Comparison of ENCODE assay signal across 8 cellular contexts in the genomic region with DNA sequence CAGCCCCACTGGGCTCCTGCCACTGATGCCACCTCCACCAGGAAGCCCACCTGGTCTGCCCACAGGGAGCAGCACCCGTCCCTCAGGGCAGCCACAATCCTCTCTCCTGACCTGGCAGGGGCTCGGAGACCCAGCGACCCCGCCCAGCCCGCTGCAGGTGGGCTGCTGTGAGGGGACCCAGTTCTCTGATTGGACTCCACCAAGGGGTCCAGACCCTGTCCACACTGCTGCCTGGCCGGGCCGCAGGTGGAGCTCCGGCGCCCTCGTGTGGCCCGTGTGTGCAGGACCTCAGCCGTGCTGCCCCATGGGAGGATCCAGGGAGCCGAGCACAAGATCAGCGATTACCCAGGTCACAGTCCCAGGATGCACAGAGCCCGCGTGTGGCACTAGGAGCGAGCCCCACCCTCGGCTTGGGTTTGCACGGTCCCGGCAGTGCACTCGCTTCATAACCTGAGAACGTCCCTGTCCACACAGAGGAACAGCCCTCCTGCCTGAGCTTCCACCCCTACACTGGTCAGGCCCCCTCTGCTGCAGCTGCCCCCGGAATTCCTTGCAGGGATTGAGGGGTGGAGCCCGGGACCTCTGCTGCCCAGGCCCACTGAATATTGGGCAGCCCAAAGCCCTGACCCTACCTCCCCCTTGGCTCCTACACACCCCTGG. TPM values are rescaled to one million over a fixed set of nuclear protein-coding genes. Genes with fewer than 3 reads are reported as not detected.
DNase-seq lines count a peak whose midpoint lies in the region; ATAC-seq and TF ChIP-seq lines count a peak whose summit lies in the region.

No MANE protein-coding gene starts in this region.

- H3K27ac ChIP-seq in left ventricle myocardium inferior (replicated peaks): no peak overlapping the region

- H3K4me3 ChIP-seq in LNCaP clone FGC (ENCODE audit: low read depth, low read length): no peak overlapping the region
- no peak overlapping the region for H3K4me3 ChIP-seq in adipocyte (ENCODE audit: low read length)
- no peak overlapping the region for H3K4me3 ChIP-seq in left ventricle myocardium inferior

- H3K4me1 ChIP-seq in adipocyte (ENCODE audit: control insufficient read depth, insufficient read depth, low read length) (no peaks in the 10 kb centered on the region), left ventricle myocardium inferior (peaks cover 16% of the 10 kb centered on the region)

- TF ChIP-seq CTCF in LNCaP clone FGC (IDR thresholded peaks at IDR 0.05; ENCODE audit: control insufficient read depth, extremely low read depth, insufficient read depth) (peak; percentile 99), left ventricle myocardium inferior (IDR thresholded peaks at IDR 0.05; ENCODE audit: borderline replicate concordance) (peak; percentile 94)

- H3K9me3 ChIP-seq in adipocyte (ENCODE audit: control insufficient read depth, low read length) (peaks cover 4% of the 10 kb centered on the region), left ventricle myocardium inferior (replicated peaks) (peaks cover 3% of the 10 kb centered on the region)

- intact Hi-C loops in left ventricle myocardium inferior (cut with micrococcal nuclease): no loop called here

- H3K9ac ChIP-seq in adipocyte (ENCODE audit: low read length): no peak overlapping the region

- peaks cover 60% of the 10 kb centered on the region for H3K27me3 ChIP-seq in adipocyte (replicated peaks; ENCODE audit: control insufficient read depth, insufficient read depth, low read length)
- H3K27me3 ChIP-seq in left ventricle myocardium inferior (ENCODE audit: low read depth): peaks cover 53% of the 10 kb centered on the region

- no peak for ATAC-seq in HG03139 (IDR thresholded peaks at IDR 0.05; ENCODE audit: unreplicated experiment)

- no peaks in the 10 kb centered on the region for H3K36me3 ChIP-seq in adipocyte (ENCODE audit: control insufficient read depth, insufficient read depth, low read length, severe bottlenecking)
- no peaks in the 10 kb centered on the region for H3K36me3 ChIP-seq in left ventricle myocardium inferior

- DNase-seq in EL: peak; percentile 53
- DNase-seq in LNCaP clone FGC (ENCODE audit: low read depth): no peak
- peak; percentile 51 for DNase-seq in SK-N-DZ (ENCODE audit: low spot score)
- DNase-seq in adipocyte (ENCODE audit: low read depth): peak; percentile 80
- peak; percentile 57 for DNase-seq in left ventricle myocardium inferior
- peak; percentile 4 for DNase-seq in renal cortical epithelial cell (ENCODE audit: low read depth)
- DNase-seq in NCI-H2029 (lab: John Stamatoyannopoulos, UW): no peak

RNA-seq across cellular contexts. Expression of a gene that starts 35.4 kb away (rescaled TPM):
- polyA plus RNA-seq in SK-N-DZ (2014; cell fraction: cytosol; rRNA removed): 2.1 and 2.4 TPM in 2 replicates
- polyA plus RNA-seq in SK-N-DZ (2014; cell fraction: nucleus; rRNA removed): 2.6 and 4.6 TPM in 2 replicates
- total RNA-seq in left ventricle myocardium inferior: 0.49 TPM
- not detected in 2 replicates for total RNA-seq in renal cortical epithelial cell

RNA-seq across cellular contexts. Expression of a gene that starts 49.4 kb away (rescaled TPM):
- polyA plus RNA-seq in SK-N-DZ (2014; cell fraction: cytosol; rRNA removed): 12.4 and 17.6 TPM in 2 replicates
- 28.3 and 37.7 TPM in 2 replicates for polyA plus RNA-seq in SK-N-DZ (2014; cell fraction: nucleus; rRNA removed)
- total RNA-seq in left ventricle myocardium inferior (28.5 TPM), renal cortical epithelial cell (51.2 and 80.9 TPM in 2 replicates)

Comparison
In these comparisons a context has a peak if more than half of its experiments do, and no peak if none do; other contexts are left out.
1. DNase-seq: peak in EL (single experiment), SK-N-DZ (single experiment), adipocyte (single experiment), left ventricle myocardium inferior (single experiment) and renal cortical epithelial cell (single experiment); none in LNCaP clone FGC (single experiment) and NCI-H2029 (single experiment).